20 cellular contexts compared by ENCODE assay signal in genomic region chr2:240429872-240430491, GRCh38. TPM values are rescaled to one million over a fixed set of nuclear protein-coding genes. Genes with fewer than 3 reads are reported as not detected.
DNase-seq lines count a peak whose midpoint lies in the region; ATAC-seq and TF ChIP-seq lines count a peak whose summit lies in the region.
"Had no signal": no experiment of that assay in that cellular context is flagged by ENCODE, and none has a peak within 500 bp of the region (broad histone marks: within the 10 kb centered on the region; RNA-seq: fewer than 3 reads in every experiment).

No MANE protein-coding gene starts in this region.

- peak overlapping the region; percentile 76 for H3K18ac ChIP-seq in neuronal stem cell (ENCODE audit: low read length)

- no peak for ATAC-seq in Right ventricle myocardium superior (ENCODE audit: poor library complexity)
- no peak for ATAC-seq in HG02623 (IDR thresholded peaks at IDR 0.05; ENCODE audit: unreplicated experiment)
- ATAC-seq: K562 had no signal

- no peak overlapping the region for H2AFZ ChIP-seq in neuronal stem cell (ENCODE audit: low read length)

- H3K27ac ChIP-seq in right atrium auricular region: no peak overlapping the region
- no peak overlapping the region for H3K27ac ChIP-seq in neuronal stem cell (replicated peaks; ENCODE audit: low read length)
- H3K27ac ChIP-seq: HL-60 had no signal

- peak; percentile 28 for DNase-seq in Right ventricle myocardium superior
- no peak for DNase-seq in right atrium auricular region (ENCODE audit: low spot score)
- peak; percentile 0 for DNase-seq in effector CD4-positive, alpha-beta T cell
- DNase-seq in neuronal stem cell (ENCODE audit: low spot score): no peak
- DNase-seq in HUDEP-2 (lab: John Stamatoyannopoulos, UW; ENCODE audit: unreplicated experiment in 76 of 76): no peak
- no peak for DNase-seq in iPS-NIHi7 (ENCODE audit: extremely low spot score)
- DNase-seq in activated CD4-positive, alpha-beta T cell treated with anti-CD3 and anti-CD28 coated beads, Interleukin-2, amount 10 ng/mL, durations not matched to agents 7 days and 5 days: no peak
- DNase-seq: activated CD4-positive, alpha-beta T cell treated with anti-CD3 and anti-CD28 coated beads for 4 hours; foreskin fibroblast; naive B cell; NCI-H1105; retina; SIG-M5; stimulated activated CD4-positive, alpha-beta T cell treated with anti-CD3 and anti-CD28 coated beads, Interleukin-1b, Interleukin-23, amount 100 ng/mL, for 48 hours; substantia nigra had no signal

- H2BK5ac ChIP-seq in neuronal stem cell (ENCODE audit: low read length): no peak overlapping the region

- H4K91ac ChIP-seq in neuronal stem cell (ENCODE audit: low read depth, low read length, poor library complexity): peak overlapping the region; percentile 76

- H2BK15ac ChIP-seq in neuronal stem cell (ENCODE audit: low read length): peak overlapping the region; percentile 3

- CTCF ChIA-PET in activated CD4-positive, alpha-beta T cell treated with anti-CD3 and anti-CD28 coated beads, Interleukin-2, amount 10 ng/mL, durations not matched to agents 7 days and 5 days (lab: Charles Lee): no interaction called here

- H3K36me3 ChIP-seq in right atrium auricular region (no peaks in the 10 kb centered on the region), neuronal stem cell (replicated peaks in 1 of 2; ENCODE audit: control insufficient read depth in 2 of 2, insufficient read depth in 2 of 2, low read length in 2 of 2) (no peaks in the 10 kb centered on the region)

- no peaks in the 10 kb centered on the region for H3K27me3 ChIP-seq in right atrium auricular region
- peaks cover 0 to 8% (median 0%) of the 10 kb centered on the region in 3 experiments for H3K27me3 ChIP-seq in neuronal stem cell (ENCODE audit: control insufficient read depth in 3 of 3, insufficient read depth in 3 of 3, low read depth in 1 of 3, low read length in 3 of 3)

- no peak for TF ChIP-seq CTCF in right atrium auricular region (IDR thresholded peaks at IDR 0.05)

- H3K4me1 Mint-ChIP-seq in activated CD4-positive, alpha-beta T cell treated with anti-CD3 and anti-CD28 coated beads, Interleukin-2, amount 10 ng/mL, durations not matched to agents 7 days and 5 days: peaks cover 18% of the 10 kb centered on the region

- peaks cover 4% of the 10 kb centered on the region for H3K79me1 ChIP-seq in neuronal stem cell (ENCODE audit: low read depth, low read length)

- no peaks in the 10 kb centered on the region for H3K9me3 Mint-ChIP-seq in activated CD4-positive, alpha-beta T cell treated with anti-CD3 and anti-CD28 coated beads, Interleukin-2, amount 10 ng/mL, durations not matched to agents 7 days and 5 days

- H3K4me1 ChIP-seq in right atrium auricular region (peaks cover 0 to 11% of the 10 kb centered on the region in 2 donors), neuronal stem cell (ENCODE audit: control insufficient read depth in 2 of 2, insufficient read depth in 1 of 2, low read depth in 1 of 2, low read length in 2 of 2) (peaks cover 3 to 9% of the 10 kb centered on the region in 2 donors)
- H3K4me1 ChIP-seq: Caco-2 had no signal

- H3K36me3 Mint-ChIP-seq in activated CD4-positive, alpha-beta T cell treated with anti-CD3 and anti-CD28 coated beads, Interleukin-2, amount 10 ng/mL, durations not matched to agents 7 days and 5 days (ENCODE audit: low read depth): no peaks in the 10 kb centered on the region
- H3K36me3 Mint-ChIP-seq: naive B cell had no signal

- H3K4me3 ChIP-seq in right atrium auricular region (no peak overlapping the region), neuronal stem cell (ENCODE audit: low read length in 2 of 2) (no peak overlapping the region)
- H3K4me3 ChIP-seq: K562 had no signal

- H3K14ac ChIP-seq in neuronal stem cell (ENCODE audit: low read length): no peak overlapping the region

- no peak overlapping the region for H2BK12ac ChIP-seq in neuronal stem cell (ENCODE audit: low read length)

- no peak overlapping the region for H3K27ac Mint-ChIP-seq in activated CD4-positive, alpha-beta T cell treated with anti-CD3 and anti-CD28 coated beads, Interleukin-2, amount 10 ng/mL, durations not matched to agents 7 days and 5 days
- H3K27ac Mint-ChIP-seq: naive B cell; T-helper 2 cell treated with Interferon-gamma antibody and Interleukin-4, amounts not matched to agents 5 μg/mL and 100 μg/mL, for 36 hours had no signal

- H3K4me2 ChIP-seq in neuronal stem cell (ENCODE audit: insufficient read depth, low read length, poor library complexity, severe bottlenecking): no peak overlapping the region

- H3K4me3 Mint-ChIP-seq in activated CD4-positive, alpha-beta T cell treated with anti-CD3 and anti-CD28 coated beads, Interleukin-2, amount 10 ng/mL, durations not matched to agents 7 days and 5 days: no peak overlapping the region
- H3K4me3 Mint-ChIP-seq: T-helper 2 cell treated with Interferon-gamma antibody and Interleukin-4, amounts not matched to agents 5 μg/mL and 100 μg/mL, for 36 hours had no signal

- peaks cover 3% of the 10 kb centered on the region for H3K27me3 Mint-ChIP-seq in activated CD4-positive, alpha-beta T cell treated with anti-CD3 and anti-CD28 coated beads, Interleukin-2, amount 10 ng/mL, durations not matched to agents 7 days and 5 days

- POLR2A ChIA-PET in activated CD4-positive, alpha-beta T cell treated with anti-CD3 and anti-CD28 coated beads, Interleukin-2, amount 10 ng/mL, durations not matched to agents 7 days and 5 days (lab: Charles Lee): no interaction called here

- H3K4ac ChIP-seq in neuronal stem cell (ENCODE audit: low read length): no peak overlapping the region

- no peak overlapping the region for H2BK120ac ChIP-seq in neuronal stem cell (ENCODE audit: low read depth, low read length)

- WGBS in neuronal stem cell (ENCODE audit: extremely low coverage in 2 of 2, insufficient read length in 2 of 2, insufficient replicate concordance in 1 of 2), 2 donors: no CpG with 5 or more reads among the region's 14 CpGs

- H3K9me3 ChIP-seq in right atrium auricular region: no peaks in the 10 kb centered on the region
- peaks cover 9 to 14% of the 10 kb centered on the region in 2 donors for H3K9me3 ChIP-seq in neuronal stem cell (replicated peaks in 1 of 2; ENCODE audit: control insufficient read depth in 2 of 2, insufficient read depth in 1 of 2, low read depth in 1 of 2, low read length in 2 of 2)
- H3K9me3 ChIP-seq: Caco-2 had no signal

- peak overlapping the region; percentile 44 for H3K9ac ChIP-seq in neuronal stem cell (ENCODE audit: low read depth, low read length, poor library complexity)

- intact Hi-C loops in Right ventricle myocardium superior (cut with DNase I): loop anchor here (10.0 kb wide), 1 partner anchor 135 kb away; no protein-coding TSS in a partner anchor

- no peak overlapping the region for H3K23ac ChIP-seq in neuronal stem cell (ENCODE audit: low read depth, low read length, poor library complexity)

- H4K8ac ChIP-seq in neuronal stem cell (ENCODE audit: low read depth, low read length): no peak overlapping the region

- peak overlapping the region; percentile 57 for H2AK5ac ChIP-seq in neuronal stem cell (ENCODE audit: low read depth, low read length)

RNA-seq across cellular contexts. Expression of gene GPC1, which starts 5.5 kb away (rescaled TPM):
- total RNA-seq in Right ventricle myocardium superior (154 TPM), right atrium auricular region (100 to 1,000 TPM in 1 of 2 donors, 10 to 100 TPM in 1; 77.4 to 103 TPM)
- 78.0 TPM for polyA plus RNA-seq in neuronal stem cell (2013, experiment 1 of 2)
- polyA plus RNA-seq in neuronal stem cell (2013, experiment 2 of 2): 77.4 TPM
- 1 to 10 TPM; 7.3 to 7.5 TPM for total RNA-seq in activated CD4-positive, alpha-beta T cell treated with anti-CD3 and anti-CD28 coated beads, Interleukin-2, amount 10 ng/mL, durations not matched to agents 7 days and 5 days

Comparison
In these comparisons a context has a peak if more than half of its experiments do, and no peak if none do; other contexts are left out.
1. DNase-seq: peak in Right ventricle myocardium superior (single experiment) and effector CD4-positive, alpha-beta T cell (single experiment); none in right atrium auricular region (single experiment), neuronal stem cell (single experiment), HUDEP-2 (0 of 76), iPS-NIHi7 (single experiment) and activated CD4-positive, alpha-beta T cell treated with anti-CD3 and anti-CD28 coated beads, Interleukin-2, amount 10 ng/mL, durations not matched to agents 7 days and 5 days (single experiment).
2. RNA of gene GPC1, which starts 5.5 kb away (total RNA-seq): 154 TPM in Right ventricle myocardium superior (single experiment) and 77.4 to 103 TPM in right atrium auricular region; 7.3 to 7.5 TPM in activated CD4-positive, alpha-beta T cell treated with anti-CD3 and anti-CD28 coated beads, Interleukin-2, amount 10 ng/mL, durations not matched to agents 7 days and 5 days; every median in the first group is over 4 times any median in the second.